ENCODE assay signal across 12 cellular contexts in genomic region chr6:104956663-104957294, GRCh38. TPM values are rescaled to one million over a fixed set of nuclear protein-coding genes. Genes with fewer than 3 reads are reported as not detected.
DNase-seq lines count a peak whose midpoint lies in the region; FAIRE-seq and TF ChIP-seq lines count a peak whose summit lies in the region.
"Had no signal": no experiment of that assay in that cellular context is flagged by ENCODE, and none has a peak within 500 bp of the region (broad histone marks: within the 10 kb centered on the region; RNA-seq: fewer than 3 reads in every experiment).

Gene LIN28B (plus strand): TSS chr6:104957107. CDS start chr6:104957251, 144 bp downstream.

- H3K4me3 Mint-ChIP-seq in H9 (peak within 1 kb of the TSS; percentile 83 to 94), nephron progenitor cell (peak within 1 kb of the TSS; percentile 99)
- H3K4me3 Mint-ChIP-seq in activated T-helper 1 cell treated with anti-CD3 and anti-CD28 coated beads, Interleukin-12 subunit alpha, Interleukin-12 subunit beta, Interleukin-2, Interleukin-4 antibody, amounts not matched to agents 30 ng/mL and 10 ng/mL and 1 ng/mL, durations not matched to agents 14 hours and 24 hours and 36 hours, result peak within 1 kb of the TSS; percentile 65

- TF ChIP-seq CTCF in H9 (conservative IDR thresholded peaks at IDR 0.05) (no peak), nephron progenitor cell (IDR thresholded peaks at IDR 0.05) (no peak)

- H3K27me3 Mint-ChIP-seq in H9 (ENCODE audit: low read depth) (no peaks in the 10 kb centered on the region; the same call in 1 of the 2 replicates), nephron progenitor cell (ENCODE audit: low read depth, poor library complexity) (no peaks in the 10 kb centered on the region)
- H3K27me3 Mint-ChIP-seq in activated T-helper 1 cell treated with anti-CD3 and anti-CD28 coated beads, Interleukin-12 subunit alpha, Interleukin-12 subunit beta, Interleukin-2, Interleukin-4 antibody, amounts not matched to agents 30 ng/mL and 10 ng/mL and 1 ng/mL, durations not matched to agents 14 hours and 24 hours and 36 hours (ENCODE audit: insufficient read depth), result peaks cover 75% of the 10 kb centered on the region

- H3K56ac ChIP-seq in H9 (ENCODE audit: insufficient read length, low read depth, low read length), result peak within 1 kb of the TSS; percentile 97

- peaks cover 6% of the 10 kb centered on the region; the same call in 1 of the 2 replicates for H3K79me2 ChIP-seq in H9 (ENCODE audit: insufficient read depth, low read length)

- peak within 1 kb of the TSS; percentile 100 for H3K9ac ChIP-seq in H9 (ENCODE audit: extremely low read depth, insufficient read length, low read length)

- peak within 1 kb of the TSS; percentile 83 for H3K4me2 ChIP-seq in H9 (ENCODE audit: insufficient read depth, insufficient read length, low read length)

- peak within 1 kb of the TSS; percentile 100 for H3K27ac ChIP-seq in H9 (ENCODE audit: insufficient read length, low read depth, low read length)
- H3K27ac ChIP-seq: thyroid gland had no signal

- H4K8ac ChIP-seq in H9 (replicated peaks; ENCODE audit: insufficient read length, low read depth, low read length), result no peak within 1 kb of the TSS

- H2BK12ac ChIP-seq in H9 (ENCODE audit: insufficient read length, low read depth, low read length), result peak within 1 kb of the TSS; percentile 86

- intact Hi-C loops in activated T-helper 1 cell treated with anti-CD3 and anti-CD28 coated beads, Interleukin-12 subunit alpha, Interleukin-12 subunit beta, Interleukin-2, Interleukin-4 antibody, amounts not matched to agents 30 ng/mL and 10 ng/mL and 1 ng/mL, durations not matched to agents 14 hours and 24 hours and 36 hours (cut with micrococcal nuclease), result loop anchor here (1.0 to 5.0 kb wide), 2 partner anchors 15 to 181 kb away; a partner anchor contains a TSS

- peaks cover 3 to 20% (median 8%) of the 10 kb centered on the region in 3 experiments; a peak in 5 of 7 replicates for H3K36me3 Mint-ChIP-seq in H9 (ENCODE audit: insufficient read depth in 1 of 3, low read depth in 3 of 3)
- H3K36me3 Mint-ChIP-seq in activated T-helper 1 cell treated with anti-CD3 and anti-CD28 coated beads, Interleukin-12 subunit alpha, Interleukin-12 subunit beta, Interleukin-2, Interleukin-4 antibody, amounts not matched to agents 30 ng/mL and 10 ng/mL and 1 ng/mL, durations not matched to agents 14 hours and 24 hours and 36 hours (ENCODE audit: low read depth), result peaks cover 2% of the 10 kb centered on the region
- H3K36me3 Mint-ChIP-seq in nephron progenitor cell (ENCODE audit: low read depth), result peaks cover 5% of the 10 kb centered on the region

- peaks cover 28% of the 10 kb centered on the region for H3K23me2 ChIP-seq in H9 (ENCODE audit: insufficient read length, low read depth, low read length, poor library complexity, severe bottlenecking)

- peak within 1 kb of the TSS; percentile 98 to 100 (median 100) for H3K27ac Mint-ChIP-seq in H9
- peak within 1 kb of the TSS; percentile 67 for H3K27ac Mint-ChIP-seq in activated T-helper 1 cell treated with anti-CD3 and anti-CD28 coated beads, Interleukin-12 subunit alpha, Interleukin-12 subunit beta, Interleukin-2, Interleukin-4 antibody, amounts not matched to agents 30 ng/mL and 10 ng/mL and 1 ng/mL, durations not matched to agents 14 hours and 24 hours and 36 hours
- H3K27ac Mint-ChIP-seq in nephron progenitor cell, result peak within 1 kb of the TSS; percentile 100

- H4K5ac ChIP-seq in H9 (ENCODE audit: insufficient read length, low read depth, low read length), result peak within 1 kb of the TSS; percentile 100

- H3K4me1 Mint-ChIP-seq in H9 (peaks cover 44 to 47% of the 10 kb centered on the region in 2 experiments), nephron progenitor cell (peaks cover 46% of the 10 kb centered on the region)
- peaks cover 26% of the 10 kb centered on the region for H3K4me1 Mint-ChIP-seq in activated T-helper 1 cell treated with anti-CD3 and anti-CD28 coated beads, Interleukin-12 subunit alpha, Interleukin-12 subunit beta, Interleukin-2, Interleukin-4 antibody, amounts not matched to agents 30 ng/mL and 10 ng/mL and 1 ng/mL, durations not matched to agents 14 hours and 24 hours and 36 hours (ENCODE audit: low read depth)

- no peak within 1 kb of the TSS for H2AFZ ChIP-seq in H9 (ENCODE audit: low read length)

- peak within 1 kb of the TSS; percentile 99 for H3K18ac ChIP-seq in H9 (ENCODE audit: insufficient read length, low read depth, low read length)

- FAIRE-seq in RCC 7860 (lab: Jason Lieb, UNC), result no peak
- FAIRE-seq: TTC549 had no signal

- no peaks in the 10 kb centered on the region; a peak in 2 of 5 replicates for H3K9me3 Mint-ChIP-seq in H9
- no peaks in the 10 kb centered on the region for H3K9me3 Mint-ChIP-seq in activated T-helper 1 cell treated with anti-CD3 and anti-CD28 coated beads, Interleukin-12 subunit alpha, Interleukin-12 subunit beta, Interleukin-2, Interleukin-4 antibody, amounts not matched to agents 30 ng/mL and 10 ng/mL and 1 ng/mL, durations not matched to agents 14 hours and 24 hours and 36 hours
- no peaks in the 10 kb centered on the region for H3K9me3 Mint-ChIP-seq in nephron progenitor cell

- no peak within 1 kb of the TSS for H2BK15ac ChIP-seq in H9 (ENCODE audit: low read depth, low read length)

- no CpG with 5 or more reads among the region's 17 CpGs for WGBS in H9 (ENCODE audit: extremely low coverage, insufficient read length, low lambda C conversion rate)

- no peak within 1 kb of the TSS for H4K91ac ChIP-seq in H9 (ENCODE audit: insufficient read length, low read depth, low read length)

- H3K27me3 ChIP-seq in H9 (ENCODE audit: insufficient read depth, low read length), result no peaks in the 10 kb centered on the region

- H2BK20ac ChIP-seq in H9 (ENCODE audit: low read depth, low read length, poor library complexity, severe bottlenecking), result peak within 1 kb of the TSS; percentile 29

- peak within 1 kb of the TSS; percentile 97; the same call in 1 of the 2 replicates for H3K14ac ChIP-seq in H9 (ENCODE audit: insufficient read depth, low read length)

- H3K23ac ChIP-seq in H9 (ENCODE audit: insufficient read length, low read depth, low read length), result peak within 1 kb of the TSS; percentile 96

- peak within 1 kb of the TSS; percentile 52 for H2BK120ac ChIP-seq in H9 (ENCODE audit: low read depth, low read length, poor library complexity, severe bottlenecking)

- peak within 1 kb of the TSS; percentile 99 for H2AK5ac ChIP-seq in H9 (ENCODE audit: insufficient read length, low read length)

- no peaks in the 10 kb centered on the region for H3K4me1 ChIP-seq in H9 (ENCODE audit: insufficient read depth, low read length)

- no peaks in the 10 kb centered on the region for H3K79me1 ChIP-seq in H9 (ENCODE audit: insufficient read depth, low read depth, low read length, poor library complexity, severe bottlenecking)

- H3K4ac ChIP-seq in H9 (ENCODE audit: low read depth, low read length), result peak within 1 kb of the TSS; percentile 89; the same call in 1 of the 2 replicates

- peak within 1 kb of the TSS; percentile 99 for H2BK5ac ChIP-seq in H9 (ENCODE audit: insufficient read length, low read length)

- H3K9me3 ChIP-seq in H9 (ENCODE audit: control insufficient read depth, low read depth, low read length), result no peaks in the 10 kb centered on the region
- H3K9me3 ChIP-seq: thyroid gland had no signal

- H3T11ph ChIP-seq in H9 (ENCODE audit: low read length), result peak within 1 kb of the TSS; percentile 100

- H4K20me1 ChIP-seq in H9 (ENCODE audit: control insufficient read depth, insufficient read depth, insufficient read length), result no peaks in the 10 kb centered on the region

- DNase-seq in H9 (no peak), NCI-H2081 (lab: John Stamatoyannopoulos, UW) (peak; percentile 60 to 79), nephron progenitor cell (no peak), A172 (ENCODE audit: low spot score) (no peak), activated gamma-delta T cell treated with Interleukin-2 at 50 U/mL for 16 hours (no peak), RCC 7860 (ENCODE audit: low spot score) (no peak)
- DNase-seq in activated T-helper 1 cell treated with anti-CD3 and anti-CD28 coated beads, Interleukin-12 subunit alpha, Interleukin-12 subunit beta, Interleukin-2, Interleukin-4 antibody, amounts not matched to agents 30 ng/mL and 10 ng/mL and 1 ng/mL, durations not matched to agents 14 hours and 24 hours and 36 hours (ENCODE audit: low spot score), result no peak
- DNase-seq: NCI-H187; stimulated activated CD4-positive, alpha-beta T cell treated with anti-CD3 and anti-CD28 coated beads, Interleukin-2, amount 100 ng/mL, for 24 hours; thyroid gland had no signal

RNA-seq across cellular contexts. Expression of gene LIN28B, which starts in this region (rescaled TPM):
- total RNA-seq in H9 (2021), result 109 and 110 TPM in 2 replicates
- total RNA-seq in activated T-helper 1 cell treated with anti-CD3 and anti-CD28 coated beads, Interleukin-12 subunit alpha, Interleukin-12 subunit beta, Interleukin-2, Interleukin-4 antibody, amounts not matched to agents 30 ng/mL and 10 ng/mL and 1 ng/mL, durations not matched to agents 14 hours and 24 hours and 36 hours, result not detected in 2 replicates
- total RNA-seq in A172 (2014; rRNA removed; shearing (Covaris generic)), result not detected in 2 replicates
- total RNA-seq: fibroblast of lung had no signal

Comparison
In these comparisons a context has a peak if more than half of its experiments do, and no peak if none do; other contexts are left out.
1. RNA of gene LIN28B (total RNA-seq): 109 to 110 TPM in H9; not detected in activated T-helper 1 cell treated with anti-CD3 and anti-CD28 coated beads, Interleukin-12 subunit alpha, Interleukin-12 subunit beta, Interleukin-2, Interleukin-4 antibody, amounts not matched to agents 30 ng/mL and 10 ng/mL and 1 ng/mL, durations not matched to agents 14 hours and 24 hours and 36 hours and not detected in A172; every median in the first group is over 100 times any median in the second.
2. DNase-seq: peak in NCI-H2081 (2 of 2); none in H9 (single experiment), activated T-helper 1 cell treated with anti-CD3 and anti-CD28 coated beads, Interleukin-12 subunit alpha, Interleukin-12 subunit beta, Interleukin-2, Interleukin-4 antibody, amounts not matched to agents 30 ng/mL and 10 ng/mL and 1 ng/mL, durations not matched to agents 14 hours and 24 hours and 36 hours (single experiment), nephron progenitor cell (single experiment), A172 (single experiment), activated gamma-delta T cell treated with Interleukin-2 at 50 U/mL for 16 hours (single experiment) and RCC 7860 (single experiment).
3. Peak in every context shown above with its lines, with median percentiles within 50 percentile points of each other: H3K27ac Mint-ChIP-seq and H3K4me3 Mint-ChIP-seq.